ENCODE assay signal across 8 cellular contexts in the genomic region with DNA sequence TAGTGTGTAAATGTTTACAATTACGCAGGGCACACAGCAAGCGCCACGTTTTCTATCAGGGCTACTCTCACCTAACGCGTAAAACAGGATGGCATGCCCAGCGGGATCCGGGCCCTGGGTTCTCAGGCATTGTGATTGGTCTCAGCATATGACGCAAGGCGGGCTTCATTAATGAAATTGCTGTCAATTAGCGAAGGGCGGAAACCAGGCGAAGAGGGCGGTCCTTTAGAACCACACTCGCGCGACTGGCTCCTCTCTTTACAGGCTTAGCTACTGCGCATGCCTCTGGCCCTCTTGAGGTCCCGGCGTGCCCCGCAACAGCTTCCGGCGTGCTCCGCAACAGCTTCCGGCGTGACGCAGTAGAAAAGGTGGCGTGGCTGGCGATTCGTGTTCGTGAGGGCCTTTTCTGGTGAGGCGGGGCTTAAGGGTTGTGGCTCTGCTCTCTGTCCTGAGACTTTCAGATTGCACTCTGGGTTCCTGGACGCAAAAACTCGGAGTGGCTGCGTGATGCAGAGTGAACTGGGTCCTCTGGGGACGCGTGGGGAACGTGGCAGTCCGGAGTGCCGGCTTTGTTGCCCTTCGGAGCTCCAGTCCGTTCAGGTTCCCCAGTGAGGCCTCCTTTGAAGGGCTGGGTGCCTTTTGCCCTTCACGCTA. TPM values are rescaled to one million over a fixed set of nuclear protein-coding genes. Genes with fewer than 3 reads are reported as not detected.
A peak's percentile ranks its signal among the peaks of the same experiment; 100 is the strongest.
DNase-seq lines count a peak whose midpoint lies in the region; ATAC-seq, FAIRE-seq and TF ChIP-seq lines count a peak whose summit lies in the region.

No MANE protein-coding gene starts in this region.

- H3K27me3 ChIP-seq in GM12878 (replicated peaks in 1 of 2; ENCODE audit: control insufficient read depth in 2 of 2, insufficient read depth in 2 of 2, low read length in 1 of 2), result no peaks in the 10 kb centered on the region

- H3K27ac ChIP-seq in GM12878 (ENCODE audit: control insufficient read depth, insufficient read depth), result peak overlapping the region; percentile 61

- H3K36me3 ChIP-seq in GM12878 (ENCODE audit: control insufficient read depth in 2 of 2, insufficient read depth in 2 of 2, low read length in 1 of 2), result no peaks in the 10 kb centered on the region

- WGBS in GM12878 (ENCODE audit: insufficient coverage, insufficient replicate concordance, low lambda C conversion rate, missing lambda C conversion rate), result 18% methylated on average over 41 of the region's 42 CpGs

- H3K9me3 Mint-ChIP-seq in immature natural killer cell, result peaks cover 11 to 43% (median 36%) of the 10 kb centered on the region in 6 donors

- peak; percentile 82 for FAIRE-seq in TTC549 (lab: Jason Lieb, UNC)
- peak; percentile 83 for FAIRE-seq in GM12878 (lab: Jason Lieb, UNC)

- BruUV-seq in GM12878 (replicated peaks; lab: Mats Ljungman, UMichigan), result no TSS peak

- in situ Hi-C loops in GM12878 (cut with MboI), result no loop called here

- no peaks in the 10 kb centered on the region for H3K4me1 ChIP-seq in GM12878 (ENCODE audit: control insufficient read depth, insufficient read depth, low read length)

- SMC1A ChIA-PET in GM12878 (lab: Charles Lee; ENCODE audit: uncharacterized antibody, unreplicated experiment), result no interaction called here

- TF ChIP-seq POLR2A in GM12878 (IDR thresholded peaks at IDR 0.05; ENCODE audit: low read depth, low read length), result peak; percentile 59; the same call in 1 of the 2 replicates

- no peak for TF ChIP-seq CTCF in GM12878 (IDR thresholded peaks at IDR 0.05 in 2 of 3, conservative IDR thresholded peaks at IDR 0.05 in 1 of 3; ENCODE audit: control insufficient read depth in 2 of 3, extremely low read depth in 1 of 3, insufficient read depth in 1 of 3, low read depth in 3 of 3, low read length in 3 of 3)

- intact Hi-C loops in GM12878 (cut with micrococcal nuclease; ENCODE audit: unreplicated experiment), result no loop called here

- H3K9ac ChIP-seq in GM12878 (ENCODE audit: control insufficient read depth, insufficient read depth, low read length), result peak overlapping the region; percentile 55; the same call in 1 of the 2 replicates

- POLR2A ChIA-PET in GM12878 (lab: Charles Lee), result no interaction called here

- H3K4me2 ChIP-seq in GM12878 (ENCODE audit: control insufficient read depth, insufficient read depth), result peak overlapping the region; percentile 77

- H3K27ac Mint-ChIP-seq in immature natural killer cell, result peak overlapping the region; percentile 37 to 89 (median 82)

- H4K20me1 ChIP-seq in GM12878 (ENCODE audit: control insufficient read depth, insufficient read depth), result no peaks in the 10 kb centered on the region

- peak overlapping the region; percentile 67 for H2AFZ ChIP-seq in GM12878 (ENCODE audit: control insufficient read depth, low read depth, low read length)

- ATAC-seq in GM18867 (IDR thresholded peaks at IDR 0.05; ENCODE audit: unreplicated experiment) (peak; percentile 69), GM12878 (peak; percentile 98), GM21526 (IDR thresholded peaks at IDR 0.05; ENCODE audit: low FRiP score, unreplicated experiment) (no peak)

- H3K4me3 Mint-ChIP-seq in immature natural killer cell, result peak overlapping the region; percentile 78 to 86 (median 81)

- H3K9me3 ChIP-seq in GM12878 (replicated peaks; ENCODE audit: control insufficient read depth, insufficient read depth, low read length), result peaks cover 6% of the 10 kb centered on the region; the same call in 2 of the 3 replicates

- DNase-seq in M059J (ENCODE audit: low read depth) (peak; percentile 97), GM12878 (ENCODE audit: low read depth, low spot score) (peak; percentile 50), immature natural killer cell (peak; percentile 76 to 82 (median 76)), NCI-H524 treated with DMSO at 0.1 percent for 48 hours (lab: John Stamatoyannopoulos, UW) (no peak)
- DNase-seq in stimulated activated CD4-positive, alpha-beta T cell treated with anti-CD3 and anti-CD28 coated beads, Interleukin-15, amount 100 ng/mL, for 24 hours, result peak; percentile 91

- peaks cover 8 to 13% (median 10%) of the 10 kb centered on the region in 3 donors for H3K36me3 Mint-ChIP-seq in immature natural killer cell

- H3K27me3 Mint-ChIP-seq in immature natural killer cell (ENCODE audit: low read depth in 3 of 3), result peaks cover 7 to 24% (median 17%) of the 10 kb centered on the region in 3 donors

- TF ChIP-seq EP300 in GM12878 (IDR thresholded peaks at IDR 0.05; ENCODE audit: borderline replicate concordance in 1 of 2, control insufficient read depth in 1 of 2, low read depth in 2 of 2, low read length in 2 of 2), result no peak

- CTCF ChIA-PET in GM12878 (lab: Yijun Ruan, JAX), result interaction anchor here (0.5 to 0.7 kb wide), 2 partner anchors 9 to 1183 kb away, joined by 3 read pairs; no protein-coding TSS in a partner anchor

- H3K4me1 Mint-ChIP-seq in immature natural killer cell, result peaks cover 11 to 13% of the 10 kb centered on the region in 2 donors

- H3K79me2 ChIP-seq in GM12878 (ENCODE audit: control insufficient read depth, insufficient read depth, low read length), result no peaks in the 10 kb centered on the region

- H3K4me3 ChIP-seq in GM12878, result peak overlapping the region; percentile 57

- TF ChIP-seq RAD21 in GM12878 (IDR thresholded peaks at IDR 0.05; ENCODE audit: insufficient read depth, low read depth, low read length), result no peak

- RAD21 ChIA-PET in GM12878 (lab: Charles Lee; ENCODE audit: unreplicated experiment), result no interaction called here

RNA-seq across cellular contexts. Expression of a gene that starts 9.2 kb away (rescaled TPM):
- not detected in 2 replicates for total RNA-seq in M059J (2014; rRNA removed; shearing (Covaris generic))
- 0.37 and 0.56 TPM in 2 replicates for total RNA-seq in GM12878 (2013; cell fraction: nucleolus; rRNA removed)
- total RNA-seq in GM12878 (2014; rRNA removed), result not detected in 2 replicates
- not detected in 2 replicates for total RNA-seq in GM12878 (2014; rRNA removed; fragmentation: Illumina TruSeq; extraction: Trizol)
- total RNA-seq in GM12878 (2021), result 0.21 TPM in 1 of 2 replicates, not detected in the other
- not detected for polyA plus RNA-seq in GM12878 (2011; ENCODE audit: low read depth)
- 0.05 and 0.16 TPM in 2 replicates for polyA plus RNA-seq in GM12878 (2011; rRNA removed)
- 0.16 and 0.22 TPM in 2 replicates for polyA plus RNA-seq in GM12878 (2011; cell fraction: cytosol; rRNA removed)
- polyA plus RNA-seq in GM12878 (2011; cell fraction: nucleus; rRNA removed), result 0.07 and 0.12 TPM in 2 replicates
- polyA plus RNA-seq in GM12878 (2012), result 0.07 and 0.11 TPM in 2 replicates
- polyA plus RNA-seq in GM12878 (2014; fragmentation: Illumina TruSeq; extraction: Trizol), result 0.06 TPM in 1 of 2 replicates, not detected in the other
- under 1 TPM in 1 of 2 experiments, not detected in 1; 0.21 TPM for polyA plus RNA-seq in GM12878 (2014; fragmentation: Nextera tagmentation; extraction: Ambion mirVana)
- not detected in 2 replicates for polyA plus RNA-seq in GM12878 (2014; rRNA removed)
- under 1 TPM in 1 of 2 experiments, not detected in 1; 0.14 TPM for polyA plus RNA-seq in GM12878 (2016; fragmentation: Nextera tagmentation; extraction: Ambion mirVana)
- polyA minus RNA-seq in GM12878 (2011; rRNA and poly(A)+ RNA removed), result 0.15 and 0.73 TPM in 2 replicates
- not detected in 2 replicates for polyA minus RNA-seq in GM12878 (2011; cell fraction: cytosol; rRNA and poly(A)+ RNA removed)
- 0.29 TPM in 1 of 2 replicates, not detected in the other for polyA minus RNA-seq in GM12878 (2011; cell fraction: nucleus; rRNA and poly(A)+ RNA removed)
- under 1 TPM in 1 of 3 donors, not detected in 2; 0.34 TPM for polyA plus RNA-seq in immature natural killer cell

RNA-seq across cellular contexts. Expression of a gene that starts 35.9 kb away (rescaled TPM):
- 19.6 and 22.9 TPM in 2 replicates for total RNA-seq in M059J (2014; rRNA removed; shearing (Covaris generic))
- total RNA-seq in GM12878 (2013; cell fraction: nucleolus; rRNA removed), result 26.3 and 28.1 TPM in 2 replicates
- total RNA-seq in GM12878 (2014; rRNA removed) (18.0 and 18.1 TPM in 2 replicates), GM12878 (2014; rRNA removed; fragmentation: Illumina TruSeq; extraction: Trizol) (14.6 and 15.8 TPM in 2 replicates), GM12878 (2021) (13.8 and 15.6 TPM in 2 replicates)
- 10.7 TPM for polyA plus RNA-seq in GM12878 (2011; ENCODE audit: low read depth)
- polyA plus RNA-seq in GM12878 (2011; rRNA removed) (23.8 and 25.0 TPM in 2 replicates), GM12878 (2014; fragmentation: Illumina TruSeq; extraction: Trizol) (20.9 and 22.8 TPM in 2 replicates), GM12878 (2014; fragmentation: Nextera tagmentation; extraction: Ambion mirVana) (10 to 100 TPM; 12.8 to 15.2 TPM), GM12878 (2014; rRNA removed) (16.2 and 17.4 TPM in 2 replicates), GM12878 (2016; fragmentation: Nextera tagmentation; extraction: Ambion mirVana) (1 to 10 TPM; 9.6 to 9.9 TPM), immature natural killer cell (10 to 100 TPM in 1 of 3 donors, 1 to 10 TPM in 2; 7.9 to 16.1 (median 8.1) TPM)
- polyA plus RNA-seq in GM12878 (2011; cell fraction: cytosol; rRNA removed), result 20.7 and 21.0 TPM in 2 replicates
- polyA plus RNA-seq in GM12878 (2011; cell fraction: nucleus; rRNA removed), result 21.0 and 27.8 TPM in 2 replicates
- polyA plus RNA-seq in GM12878 (2012), result 10.3 and 12.0 TPM in 2 replicates
- 18.5 and 20.8 TPM in 2 replicates for polyA minus RNA-seq in GM12878 (2011; rRNA and poly(A)+ RNA removed)
- polyA minus RNA-seq in GM12878 (2011; cell fraction: cytosol; rRNA and poly(A)+ RNA removed), result 4.8 and 6.2 TPM in 2 replicates
- polyA minus RNA-seq in GM12878 (2011; cell fraction: nucleus; rRNA and poly(A)+ RNA removed), result 6.9 and 8.1 TPM in 2 replicates

RNA-seq across cellular contexts. Expression of a gene that starts 36.1 kb away (rescaled TPM):
- 11.8 and 14.1 TPM in 2 replicates for total RNA-seq in M059J (2014; rRNA removed; shearing (Covaris generic))
- total RNA-seq in GM12878 (2013; cell fraction: nucleolus; rRNA removed), result 16.0 and 18.9 TPM in 2 replicates
- total RNA-seq in GM12878 (2014; rRNA removed) (11.0 and 12.5 TPM in 2 replicates), GM12878 (2014; rRNA removed; fragmentation: Illumina TruSeq; extraction: Trizol) (7.6 and 8.2 TPM in 2 replicates), GM12878 (2021) (9.5 and 10.1 TPM in 2 replicates)
- 4.4 TPM for polyA plus RNA-seq in GM12878 (2011; ENCODE audit: low read depth)
- polyA plus RNA-seq in GM12878 (2011; rRNA removed) (14.1 and 14.3 TPM in 2 replicates), GM12878 (2014; fragmentation: Illumina TruSeq; extraction: Trizol) (11.9 and 13.2 TPM in 2 replicates), GM12878 (2014; fragmentation: Nextera tagmentation; extraction: Ambion mirVana) (1 to 10 TPM; 3.0 to 4.7 TPM), GM12878 (2014; rRNA removed) (9.8 and 10.7 TPM in 2 replicates), GM12878 (2016; fragmentation: Nextera tagmentation; extraction: Ambion mirVana) (10 to 100 TPM in 1 of 2 experiments, 1 to 10 TPM in 1; 8.6 to 10.0 TPM), immature natural killer cell (10 to 100 TPM in 1 of 3 donors, 1 to 10 TPM in 2; 4.7 to 19.4 (median 8.5) TPM)
- polyA plus RNA-seq in GM12878 (2011; cell fraction: cytosol; rRNA removed), result 13.0 and 14.3 TPM in 2 replicates
- polyA plus RNA-seq in GM12878 (2011; cell fraction: nucleus; rRNA removed), result 17.1 and 17.3 TPM in 2 replicates
- polyA plus RNA-seq in GM12878 (2012), result 5.7 and 7.6 TPM in 2 replicates
- 6.4 and 10.5 TPM in 2 replicates for polyA minus RNA-seq in GM12878 (2011; rRNA and poly(A)+ RNA removed)
- 3.2 and 4.1 TPM in 2 replicates for polyA minus RNA-seq in GM12878 (2011; cell fraction: cytosol; rRNA and poly(A)+ RNA removed)
- 7.4 and 13.8 TPM in 2 replicates for polyA minus RNA-seq in GM12878 (2011; cell fraction: nucleus; rRNA and poly(A)+ RNA removed)

RNA-seq across cellular contexts. Expression of a gene that starts 59.6 kb away (rescaled TPM):
- 16.5 and 22.7 TPM in 2 replicates for total RNA-seq in M059J (2014; rRNA removed; shearing (Covaris generic))
- total RNA-seq in GM12878 (2013; cell fraction: nucleolus; rRNA removed), result 73.5 and 82.1 TPM in 2 replicates
- total RNA-seq in GM12878 (2014; rRNA removed) (14.0 and 17.7 TPM in 2 replicates), GM12878 (2014; rRNA removed; fragmentation: Illumina TruSeq; extraction: Trizol) (21.2 and 21.7 TPM in 2 replicates), GM12878 (2021) (13.7 and 15.7 TPM in 2 replicates)
- 11.5 TPM for polyA plus RNA-seq in GM12878 (2011; ENCODE audit: low read depth)
- polyA plus RNA-seq in GM12878 (2011; rRNA removed) (14.3 and 19.3 TPM in 2 replicates), GM12878 (2014; fragmentation: Illumina TruSeq; extraction: Trizol) (20.1 and 27.9 TPM in 2 replicates), GM12878 (2014; fragmentation: Nextera tagmentation; extraction: Ambion mirVana) (1 to 10 TPM; 7.4 to 8.7 TPM), GM12878 (2014; rRNA removed) (15.8 and 19.1 TPM in 2 replicates), GM12878 (2016; fragmentation: Nextera tagmentation; extraction: Ambion mirVana) (10 to 100 TPM; 16.5 to 18.7 TPM), immature natural killer cell (10 to 100 TPM; 10.8 to 24.9 (median 20.2) TPM)
- 5.9 and 6.9 TPM in 2 replicates for polyA plus RNA-seq in GM12878 (2011; cell fraction: cytosol; rRNA removed)
- polyA plus RNA-seq in GM12878 (2011; cell fraction: nucleus; rRNA removed), result 11.8 and 15.3 TPM in 2 replicates
- polyA plus RNA-seq in GM12878 (2012), result 11.4 and 17.2 TPM in 2 replicates
- 11.3 and 11.6 TPM in 2 replicates for polyA minus RNA-seq in GM12878 (2011; rRNA and poly(A)+ RNA removed)
- 4.2 and 5.3 TPM in 2 replicates for polyA minus RNA-seq in GM12878 (2011; cell fraction: cytosol; rRNA and poly(A)+ RNA removed)
- polyA minus RNA-seq in GM12878 (2011; cell fraction: nucleus; rRNA and poly(A)+ RNA removed), result 9.1 and 15.1 TPM in 2 replicates

RNA-seq across cellular contexts. Expression of a gene that starts 59.7 kb away (rescaled TPM):
- 7.5 and 10.6 TPM in 2 replicates for total RNA-seq in M059J (2014; rRNA removed; shearing (Covaris generic))
- 18.7 and 19.3 TPM in 2 replicates for total RNA-seq in GM12878 (2013; cell fraction: nucleolus; rRNA removed)
- total RNA-seq in GM12878 (2014; rRNA removed) (2.5 and 2.8 TPM in 2 replicates), GM12878 (2014; rRNA removed; fragmentation: Illumina TruSeq; extraction: Trizol) (2.5 and 3.1 TPM in 2 replicates), GM12878 (2021) (1.9 and 2.0 TPM in 2 replicates)
- polyA plus RNA-seq in GM12878 (2011; ENCODE audit: low read depth), result 0.93 TPM
- polyA plus RNA-seq in GM12878 (2011; rRNA removed) (3.8 and 5.3 TPM in 2 replicates), GM12878 (2014; fragmentation: Illumina TruSeq; extraction: Trizol) (3.6 and 4.3 TPM in 2 replicates), GM12878 (2014; fragmentation: Nextera tagmentation; extraction: Ambion mirVana) (under 1 TPM; 0.37 to 0.77 TPM), GM12878 (2014; rRNA removed) (2.0 and 3.0 TPM in 2 replicates), GM12878 (2016; fragmentation: Nextera tagmentation; extraction: Ambion mirVana) (1 to 10 TPM; 3.0 to 3.4 TPM), immature natural killer cell (1 to 10 TPM; 2.9 to 4.6 (median 3.9) TPM)
- polyA plus RNA-seq in GM12878 (2011; cell fraction: cytosol; rRNA removed), result 1.3 and 1.8 TPM in 2 replicates
- 4.5 and 5.3 TPM in 2 replicates for polyA plus RNA-seq in GM12878 (2011; cell fraction: nucleus; rRNA removed)
- 1.4 and 2.6 TPM in 2 replicates for polyA plus RNA-seq in GM12878 (2012)
- polyA minus RNA-seq in GM12878 (2011; rRNA and poly(A)+ RNA removed), result 5.6 and 7.6 TPM in 2 replicates
- polyA minus RNA-seq in GM12878 (2011; cell fraction: cytosol; rRNA and poly(A)+ RNA removed), result 0.62 and 1.1 TPM in 2 replicates
- 4.5 and 6.7 TPM in 2 replicates for polyA minus RNA-seq in GM12878 (2011; cell fraction: nucleus; rRNA and poly(A)+ RNA removed)
